ENCODE assay signal across 15 cellular contexts in genomic region chr1:47224676-47225399, GRCh38. TPM values are rescaled to one million over a fixed set of nuclear protein-coding genes. Genes with fewer than 3 reads are reported as not detected.
DNase-seq lines count a peak whose midpoint lies in the region; ATAC-seq and TF ChIP-seq lines count a peak whose summit lies in the region.
"Had no signal": no experiment of that assay in that cellular context is flagged by ENCODE, and none has a peak within 500 bp of the region (broad histone marks: within the 10 kb centered on the region; RNA-seq: fewer than 3 reads in every experiment).

No MANE protein-coding gene starts in this region.

- H3K4me1 ChIP-seq in psoas muscle (peaks cover 6% of the 10 kb centered on the region), BE2C (no peaks in the 10 kb centered on the region)

- DNase-seq in DMS79 treated with DMSO at 0.1 percent for 48 hours (lab: John Stamatoyannopoulos, UW) = peak; percentile 38
- peak; percentile 41 for DNase-seq in KBM-7
- DNase-seq in psoas muscle = no peak
- DNase-seq in CD1c-positive myeloid dendritic cell (ENCODE audit: extremely low spot score) = no peak
- DNase-seq in NCI-H2196 treated with DMSO at 0.1 percent for 48 hours (lab: John Stamatoyannopoulos, UW; ENCODE audit: unreplicated experiment) = no peak
- no peak for DNase-seq in BE2C
- DNase-seq: activated CD4-positive, alpha-beta T cell treated with anti-CD3 and anti-CD28 coated beads for 36 hours; activated naive CD4-positive, alpha-beta T cell; foreskin fibroblast; NCI-H2029; RPMI8226 had no signal

- ATAC-seq in esophagus mucosa (peak; percentile 9), psoas muscle (peak in 3 of 4 donors; percentile 24 to 39 (median 28)), GM19328 (IDR thresholded peaks at IDR 0.05; ENCODE audit: unreplicated experiment) (no peak)
- ATAC-seq: activated CD4-positive, alpha-beta T cell treated with anti-CD3 and anti-CD28 coated beads for 36 hours had no signal

- peak overlapping the region; percentile 58 for H3K4me3 ChIP-seq in psoas muscle
- no peak overlapping the region for H3K4me3 ChIP-seq in BE2C (ENCODE audit: low read depth, low read length)

- H3K36me3 ChIP-seq in psoas muscle (ENCODE audit: insufficient read depth in 1 of 2, low read depth in 1 of 2) (no peaks in the 10 kb centered on the region), BE2C (no peaks in the 10 kb centered on the region)

- no peak overlapping the region for H3K27ac ChIP-seq in psoas muscle

- in situ Hi-C loops in KBM-7 (cut with MboI; ENCODE audit: low pct_unique_long_range_greater_than_20kb, low sequenced_read_pairs) = no loop called here

- H3K9me3 ChIP-seq in psoas muscle = no peaks in the 10 kb centered on the region
- no peaks in the 10 kb centered on the region for H3K9me3 ChIP-seq in BE2C

- H3K27me3 ChIP-seq in psoas muscle (ENCODE audit: insufficient read depth in 3 of 3, low read length in 2 of 3) (peaks cover 0 to 93% (median 27%) of the 10 kb centered on the region in 3 donors), BE2C (peaks cover 64% of the 10 kb centered on the region)

- intact Hi-C loops in psoas muscle (cut with DNase I) = no loop called here

- no peak for TF ChIP-seq CTCF in psoas muscle (IDR thresholded peaks at IDR 0.05)
- TF ChIP-seq CTCF in BE2C (IDR thresholded peaks at IDR 0.05; ENCODE audit: low read depth, low read length) = no peak

- 11 to 18% (median 13%) methylated on average over 25 to 30 of the region's 30 CpGs for WGBS in psoas muscle, 3 donors

RNA-seq across cellular contexts. Expression of gene TAL1, which starts 7.2 kb away (rescaled TPM):
- 0.64 TPM for total RNA-seq in esophagus mucosa
- total RNA-seq in psoas muscle = 1 to 10 TPM; 1.5 to 2.1 (median 1.7) TPM
- polyA plus RNA-seq in psoas muscle = 1 to 10 TPM in 1 of 3 donors, under 1 TPM in 2; 0.73 to 1.7 (median 0.92) TPM
- polyA plus RNA-seq in BE2C (2012; ENCODE audit: insufficient read depth, insufficient read length, low read depth) = 0.09 TPM
- total RNA-seq: HT-29 had no signal

RNA-seq across cellular contexts. Expression of gene PDZK1IP1, which starts 35.0 kb away (rescaled TPM):
- 273 TPM for total RNA-seq in esophagus mucosa
- total RNA-seq in psoas muscle = under 1 TPM in 3 of 4 donors, not detected in 1; 0.25 to 0.81 (median 0.52) TPM
- 1 to 10 TPM in 1 of 3 donors, under 1 TPM in 2; 0.11 to 1.4 (median 0.26) TPM for polyA plus RNA-seq in psoas muscle
- polyA plus RNA-seq in BE2C (2012; ENCODE audit: insufficient read depth, insufficient read length, low read depth) = not detected
- total RNA-seq: activated CD4-positive, alpha-beta T cell treated with anti-CD3 and anti-CD28 coated beads for 36 hours; chondrocyte had no signal

Comparison
In these comparisons a context has a peak if more than half of its experiments do, and no peak if none do; other contexts are left out.
1. DNase-seq: peak in DMS79 treated with DMSO at 0.1 percent for 48 hours (single experiment) and KBM-7 (single experiment); none in psoas muscle (0 of 2), CD1c-positive myeloid dendritic cell (single experiment), NCI-H2196 treated with DMSO at 0.1 percent for 48 hours (single experiment) and BE2C (single experiment).
2. RNA of gene PDZK1IP1, which starts 35.0 kb away (total RNA-seq): 273 TPM in esophagus mucosa (single experiment); 0.25 to 0.81 TPM in psoas muscle; every median in the first group is over 100 times any median in the second.